17 cellular contexts compared by ENCODE assay signal in the genomic region with DNA sequence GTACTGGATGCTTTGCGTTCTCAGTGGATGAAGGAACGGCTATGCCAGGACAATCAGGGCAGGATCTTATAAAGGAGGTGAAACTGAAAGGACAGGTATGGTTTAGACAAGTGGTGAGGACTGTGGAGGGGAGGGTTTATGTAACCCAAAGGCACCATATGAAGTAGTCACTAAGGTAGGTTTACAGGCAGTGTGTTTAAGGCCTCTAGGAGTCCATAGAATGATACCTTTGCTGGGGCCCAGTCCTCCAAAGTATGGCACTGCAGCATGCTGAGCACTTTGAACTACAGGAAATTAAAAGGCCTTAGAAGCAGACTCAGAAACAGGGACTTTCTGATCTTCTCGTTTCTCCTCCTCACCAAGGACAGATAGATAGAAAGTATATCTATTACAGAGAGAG.
DNase-seq lines count a peak whose midpoint lies in the region; ATAC-seq, FAIRE-seq and TF ChIP-seq lines count a peak whose summit lies in the region.
"Had no signal": no experiment of that assay in that cellular context is flagged by ENCODE, and none has a peak within 500 bp of the region (broad histone marks: within the 10 kb centered on the region; RNA-seq: fewer than 3 reads in every experiment).

No MANE protein-coding gene starts in this region.

- WGBS in HUES64: 97% methylated on average over 2 of the region's 3 CpGs
- 94% methylated on average over 3 of the region's 3 CpGs; no CpG with 5 or more reads in 1 of the 2 experiments for WGBS in H1 (ENCODE audit: extremely low coverage in 1 of 2, insufficient coverage in 1 of 2, insufficient read length in 1 of 2, insufficient replicate concordance in 2 of 2, low coverage in 1 of 2, low lambda C conversion rate in 2 of 2, missing lambda C conversion rate in 1 of 2), 2 experiments
- WGBS in neuronal stem cell (ENCODE audit: extremely low coverage in 2 of 2, insufficient read length in 2 of 2, insufficient replicate concordance in 1 of 2), 2 donors: no CpG with 5 or more reads among the region's 3 CpGs

- no peaks in the 10 kb centered on the region for H3K79me1 ChIP-seq in H1 (ENCODE audit: low read depth, low read length)
- H3K79me1 ChIP-seq in neuronal stem cell (ENCODE audit: low read depth, low read length): no peaks in the 10 kb centered on the region

- H3K4me3 ChIP-seq in HUES64 (ENCODE audit: low read length): no peak overlapping the region
- no peak overlapping the region for H3K4me3 ChIP-seq in H1 (ENCODE audit: extremely low read depth in 1 of 4, insufficient read depth in 2 of 4, low read depth in 3 of 4, low read length in 4 of 4)
- H3K4me3 ChIP-seq in neuronal stem cell (ENCODE audit: low read length in 2 of 2): no peak overlapping the region
- H3K4me3 ChIP-seq: HAP-1 had no signal

- H3K27me3 ChIP-seq in HUES64 (ENCODE audit: insufficient read depth, low read length) (no peaks in the 10 kb centered on the region), H1 (replicated peaks in 1 of 4; ENCODE audit: control insufficient read depth in 3 of 4, extremely low read depth in 1 of 4, insufficient read depth in 3 of 4, low read length in 3 of 4) (no peaks in the 10 kb centered on the region), neuronal stem cell (ENCODE audit: control insufficient read depth in 3 of 3, insufficient read depth in 3 of 3, low read depth in 1 of 3, low read length in 3 of 3) (no peaks in the 10 kb centered on the region)

- no peak overlapping the region for H3K27ac Mint-ChIP-seq in activated CD8-positive, alpha-beta memory T cell treated with anti-CD3 and anti-CD28 coated beads, Interleukin-2, amount 10 ng/mL, durations not matched to agents 7 days and 5 days

- no peak overlapping the region for H3K4me3 Mint-ChIP-seq in activated CD8-positive, alpha-beta memory T cell treated with anti-CD3 and anti-CD28 coated beads, Interleukin-2, amount 10 ng/mL, durations not matched to agents 7 days and 5 days

- H2BK15ac ChIP-seq in H1 (ENCODE audit: low read length) (peak overlapping the region; percentile 65; the same call in 1 of the 2 replicates), neuronal stem cell (ENCODE audit: low read length) (no peak overlapping the region)

- H3K4me1 ChIP-seq in HUES64 (ENCODE audit: insufficient read depth, low read length): peaks cover 41% of the 10 kb centered on the region
- peaks cover 3 to 23% (median 15%) of the 10 kb centered on the region in 4 experiments; a peak in 4 of 7 replicates for H3K4me1 ChIP-seq in H1 (replicated peaks in 1 of 4; ENCODE audit: control insufficient read depth in 3 of 4, insufficient read depth in 4 of 4, low read length in 3 of 4)
- H3K4me1 ChIP-seq in neuronal stem cell (ENCODE audit: control insufficient read depth in 2 of 2, insufficient read depth in 1 of 2, low read depth in 1 of 2, low read length in 2 of 2): peaks cover 23 to 24% of the 10 kb centered on the region in 2 donors

- peak overlapping the region; percentile 68; the same call in 1 of the 2 replicates for H2BK5ac ChIP-seq in H1 (ENCODE audit: low read depth, low read length)
- H2BK5ac ChIP-seq in neuronal stem cell (ENCODE audit: low read length): no peak overlapping the region

- H3K56ac ChIP-seq in H1 (replicated peaks; ENCODE audit: insufficient read length, low read depth, low read length): no peak overlapping the region

- H4K8ac ChIP-seq in H1 (ENCODE audit: extremely low read depth, insufficient read depth, low read length): no peak overlapping the region
- no peak overlapping the region for H4K8ac ChIP-seq in neuronal stem cell (ENCODE audit: low read depth, low read length)

- H3K23me2 ChIP-seq in H1 (ENCODE audit: low read depth, low read length): no peaks in the 10 kb centered on the region

- POLR2A ChIA-PET in H1 (lab: Charles Lee; ENCODE audit: partially characterized antibody): no interaction called here

- H3K36me3 ChIP-seq in HUES64 (ENCODE audit: insufficient read depth, low read length) (no peaks in the 10 kb centered on the region), H1 (ENCODE audit: control insufficient read depth in 2 of 4, insufficient read depth in 4 of 4, low read length in 3 of 4) (no peaks in the 10 kb centered on the region), neuronal stem cell (replicated peaks in 1 of 2; ENCODE audit: control insufficient read depth in 2 of 2, insufficient read depth in 2 of 2, low read length in 2 of 2) (no peaks in the 10 kb centered on the region)
- H3K36me3 ChIP-seq: HAP-1 had no signal

- H3K27ac ChIP-seq in HUES64 (ENCODE audit: low read depth, low read length): peak overlapping the region; percentile 92; the same call in 1 of the 2 replicates
- no peak overlapping the region for H3K27ac ChIP-seq in H1 (ENCODE audit: low read depth, low read length)
- peak overlapping the region; percentile 76 for H3K27ac ChIP-seq in neuronal stem cell (replicated peaks; ENCODE audit: low read length)
- H3K27ac ChIP-seq: 22Rv1 had no signal

- TF ChIP-seq RAD21 in H1 (IDR thresholded peaks at IDR 0.05 in 1 of 2, conservative IDR thresholded peaks at IDR 0.05 in 1 of 2; ENCODE audit: low read depth in 2 of 2, low read length in 2 of 2): no peak

- intact Hi-C loops in cardiac septum (cut with DNase I): no loop called here

- H3K23ac ChIP-seq in H1 (ENCODE audit: insufficient read length): no peak overlapping the region
- H3K23ac ChIP-seq in neuronal stem cell (ENCODE audit: low read depth, low read length, poor library complexity): no peak overlapping the region

- FAIRE-seq in H1 (lab: Jason Lieb, UNC): no peak

- H4K91ac ChIP-seq in H1 (replicated peaks; ENCODE audit: insufficient read length, low read length) (peak overlapping the region; percentile 83), neuronal stem cell (ENCODE audit: low read depth, low read length, poor library complexity) (peak overlapping the region; percentile 5)

- H4K20me1 ChIP-seq in H1 (replicated peaks in 1 of 2; ENCODE audit: control insufficient read depth in 1 of 2, insufficient read depth in 2 of 2, low read length in 2 of 2): no peaks in the 10 kb centered on the region

- H2AFZ ChIP-seq in H1 (ENCODE audit: low read length) (no peak overlapping the region), neuronal stem cell (ENCODE audit: low read length) (no peak overlapping the region)

- peaks cover 16% of the 10 kb centered on the region for H3K4me1 Mint-ChIP-seq in activated CD8-positive, alpha-beta memory T cell treated with anti-CD3 and anti-CD28 coated beads, Interleukin-2, amount 10 ng/mL, durations not matched to agents 7 days and 5 days

- peak overlapping the region; percentile 98 for H2BK20ac ChIP-seq in H1 (ENCODE audit: low read length)

- H3K4ac ChIP-seq in H1 (replicated peaks; ENCODE audit: insufficient read length, low read depth, low read length) (peak overlapping the region; percentile 2), neuronal stem cell (ENCODE audit: low read length) (no peak overlapping the region)

- H3K18ac ChIP-seq in H1 (ENCODE audit: extremely low read depth, low read length): peak overlapping the region; percentile 67; the same call in 1 of the 2 replicates
- H3K18ac ChIP-seq in neuronal stem cell (ENCODE audit: low read length): peak overlapping the region; percentile 58

- DNase-seq in activated CD4-positive, CD25-positive, alpha-beta regulatory T cell treated with anti-CD3 and anti-CD28 coated beads, Interleukin-2, amount 50 U/mL, for 72 hours: no peak
- no peak for DNase-seq in H1 (ENCODE audit: low read depth in 1 of 2, low spot score in 2 of 2)
- no peak for DNase-seq in neuronal stem cell (ENCODE audit: low spot score)
- no peak for DNase-seq in activated CD8-positive, alpha-beta memory T cell treated with anti-CD3 and anti-CD28 coated beads, Interleukin-2, amount 10 ng/mL, durations not matched to agents 7 days and 5 days
- DNase-seq in cardiac septum (ENCODE audit: low spot score): no peak
- DNase-seq: DMS 273 treated with DMSO at 0.1 percent for 48 hours, EL, NCI-H1048, NCI-H2107, NCI-H748 treated with DMSO at 0.1 percent for 48 hours, SK-N-SH had no signal

- no peaks in the 10 kb centered on the region for H3K27me3 Mint-ChIP-seq in activated CD8-positive, alpha-beta memory T cell treated with anti-CD3 and anti-CD28 coated beads, Interleukin-2, amount 10 ng/mL, durations not matched to agents 7 days and 5 days

- no peaks in the 10 kb centered on the region for H3K9me3 Mint-ChIP-seq in activated CD8-positive, alpha-beta memory T cell treated with anti-CD3 and anti-CD28 coated beads, Interleukin-2, amount 10 ng/mL, durations not matched to agents 7 days and 5 days (ENCODE audit: low read depth)

- no peak overlapping the region for H4K5ac ChIP-seq in H1 (ENCODE audit: insufficient read length, low read depth, low read length)

- no peak for TF ChIP-seq POLR2A in H1 (IDR thresholded peaks at IDR 0.05; ENCODE audit: control extremely low read depth in 1 of 2, low read depth in 2 of 2, low read length in 2 of 2)

- H3K14ac ChIP-seq in H1 (ENCODE audit: insufficient read length): no peak overlapping the region
- no peak overlapping the region for H3K14ac ChIP-seq in neuronal stem cell (ENCODE audit: low read length)

- CTCF ChIA-PET in H1 (lab: Charles Lee; ENCODE audit: partially characterized antibody): interaction anchor here (3.0 kb wide), 1 partner anchor 58 kb away, joined by 8 read pairs; no protein-coding TSS in a partner anchor
- CTCF ChIA-PET in activated CD8-positive, alpha-beta memory T cell treated with anti-CD3 and anti-CD28 coated beads, Interleukin-2, amount 10 ng/mL, durations not matched to agents 7 days and 5 days (lab: Charles Lee): no interaction called here

- H2BK12ac ChIP-seq in H1 (ENCODE audit: low read depth, low read length): peak overlapping the region; percentile 99
- no peak overlapping the region for H2BK12ac ChIP-seq in neuronal stem cell (ENCODE audit: low read length)

- peak; percentile 46 to 49 for ATAC-seq in activated CD4-positive, CD25-positive, alpha-beta regulatory T cell treated with anti-CD3 and anti-CD28 coated beads, Interleukin-2, amount 50 U/mL, for 24 hours
- no peak for ATAC-seq in activated CD8-positive, alpha-beta memory T cell treated with anti-CD3 and anti-CD28 coated beads, Interleukin-2, amount 10 ng/mL, durations not matched to agents 7 days and 5 days
- ATAC-seq in HG03439 (IDR thresholded peaks at IDR 0.05; ENCODE audit: unreplicated experiment): no peak
- ATAC-seq: Right ventricle myocardium inferior had no signal

- H3K36me3 Mint-ChIP-seq in activated CD8-positive, alpha-beta memory T cell treated with anti-CD3 and anti-CD28 coated beads, Interleukin-2, amount 10 ng/mL, durations not matched to agents 7 days and 5 days: no peaks in the 10 kb centered on the region

- H3K4me2 ChIP-seq in H1 (ENCODE audit: insufficient read depth in 1 of 2, low read depth in 2 of 2, low read length in 2 of 2): no peak overlapping the region
- H3K4me2 ChIP-seq in neuronal stem cell (ENCODE audit: insufficient read depth, low read length, poor library complexity, severe bottlenecking): no peak overlapping the region
- H3K4me2 ChIP-seq: SK-N-SH had no signal

- H3K79me2 ChIP-seq in H1 (ENCODE audit: control insufficient read depth in 1 of 2, insufficient read depth in 2 of 2, low read length in 2 of 2): no peaks in the 10 kb centered on the region

- H3K9ac ChIP-seq in HUES64 (ENCODE audit: low read depth, low read length) (no peak overlapping the region), H1 (replicated peaks in 1 of 4; ENCODE audit: extremely low read depth in 1 of 4, low read depth in 3 of 4, low read length in 3 of 4) (no peak overlapping the region), neuronal stem cell (ENCODE audit: low read depth, low read length, poor library complexity) (no peak overlapping the region)
- H3K9ac ChIP-seq: SK-N-SH had no signal

- H3K9me3 ChIP-seq in HUES64 (ENCODE audit: insufficient read depth, low read depth, low read length) (no peaks in the 10 kb centered on the region), H1 (ENCODE audit: insufficient read depth in 2 of 2, low read depth in 1 of 2, low read length in 1 of 2) (no peaks in the 10 kb centered on the region), neuronal stem cell (replicated peaks in 1 of 2; ENCODE audit: control insufficient read depth in 2 of 2, insufficient read depth in 1 of 2, low read depth in 1 of 2, low read length in 2 of 2) (peaks cover 0 to 4% of the 10 kb centered on the region in 2 donors)
- H3K9me3 ChIP-seq: HAP-1, SK-N-SH had no signal

- H2AK5ac ChIP-seq in H1 (ENCODE audit: low read depth, low read length) (no peak overlapping the region; the same call in 1 of the 2 replicates), neuronal stem cell (ENCODE audit: low read depth, low read length) (no peak overlapping the region)

- no peak for TF ChIP-seq CTCF in H1 (IDR thresholded peaks at IDR 0.05; ENCODE audit: control extremely low read depth in 1 of 3, insufficient read depth in 1 of 3, low read depth in 1 of 3, low read length in 3 of 3)

- H2BK120ac ChIP-seq in H1 (replicated peaks; ENCODE audit: low read depth, low read length) (peak overlapping the region; percentile 73), neuronal stem cell (ENCODE audit: low read depth, low read length) (no peak overlapping the region)

- TF ChIP-seq EP300 in H1 (IDR thresholded peaks at IDR 0.05; ENCODE audit: borderline replicate concordance in 1 of 2, low read depth in 2 of 2, low read length in 2 of 2): no peak

Comparison
In these comparisons a context has a peak if more than half of its experiments do, and no peak if none do; other contexts are left out.
1. ATAC-seq: peak in activated CD4-positive, CD25-positive, alpha-beta regulatory T cell treated with anti-CD3 and anti-CD28 coated beads, Interleukin-2, amount 50 U/mL, for 24 hours (2 of 2); none in activated CD8-positive, alpha-beta memory T cell treated with anti-CD3 and anti-CD28 coated beads, Interleukin-2, amount 10 ng/mL, durations not matched to agents 7 days and 5 days (single experiment) and HG03439 (single experiment).